8 cellular contexts compared by ENCODE assay signal in the genomic region with DNA sequence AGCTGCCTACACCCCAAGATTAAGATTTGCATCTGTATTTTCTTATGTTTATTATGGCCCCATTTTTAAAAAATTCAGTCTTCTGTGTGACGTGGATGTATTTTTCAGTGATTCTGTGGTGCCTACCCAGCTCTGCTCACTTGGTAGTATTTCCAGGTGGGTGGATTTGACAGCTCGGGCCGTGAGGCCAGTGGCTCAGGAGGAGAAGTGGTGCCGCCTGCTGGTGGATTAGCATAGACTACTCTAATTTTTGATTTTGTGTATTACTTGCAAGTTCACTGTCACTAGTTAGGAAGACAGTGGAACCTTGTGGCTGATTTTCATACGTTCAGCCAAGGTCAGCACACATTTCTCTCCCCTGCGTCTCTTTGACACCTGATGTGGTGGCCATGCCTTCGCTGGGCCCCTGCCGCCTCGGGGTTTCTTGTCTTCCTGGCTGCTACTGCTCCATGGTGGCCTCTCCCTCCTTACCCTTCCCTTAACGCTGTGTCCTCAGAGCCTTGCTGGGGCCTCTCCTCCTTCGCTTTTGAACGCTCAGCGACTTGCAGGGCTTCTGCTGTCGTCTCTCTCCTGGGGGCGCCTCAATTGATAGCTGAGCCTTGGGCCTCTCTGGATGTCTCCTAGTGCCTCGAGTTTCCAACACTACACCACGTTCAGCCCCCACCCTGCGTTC.
A peak's percentile ranks its signal among the peaks of the same experiment; 100 is the strongest.
DNase-seq lines count a peak whose midpoint lies in the region; ATAC-seq and TF ChIP-seq lines count a peak whose summit lies in the region.

No MANE protein-coding gene starts in this region.

- no peak for TF ChIP-seq POLR2A in NB4 (IDR thresholded peaks at IDR 0.05; ENCODE audit: extremely low read depth, insufficient read length)
- TF ChIP-seq POLR2A in prostate gland (IDR thresholded peaks at IDR 0.05): no peak
- TF ChIP-seq POLR2A in vagina (IDR thresholded peaks at IDR 0.05): no peak

- H3K4me3 Mint-ChIP-seq in activated naive CD8-positive, alpha-beta T cell: no peak overlapping the region

- H3K36me3 ChIP-seq in prostate gland (no peaks in the 10 kb centered on the region), vagina (peaks cover 0 to 15% of the 10 kb centered on the region in 2 donors)

- H3K4me1 ChIP-seq in prostate gland (replicated peaks) (no peaks in the 10 kb centered on the region), vagina (no peaks in the 10 kb centered on the region)

- H3K4me3 ChIP-seq in NB4 (ENCODE audit: low read depth, low read length) (no peak overlapping the region), prostate gland (no peak overlapping the region), vagina (no peak overlapping the region)

- H3K27ac Mint-ChIP-seq in activated naive CD8-positive, alpha-beta T cell: peak overlapping the region; percentile 81

- H3K9me3 ChIP-seq in prostate gland (no peaks in the 10 kb centered on the region), vagina (no peaks in the 10 kb centered on the region)

- TF ChIP-seq CTCF in NB4 (IDR thresholded peaks at IDR 0.05; ENCODE audit: low read depth, low read length) (peak; percentile 76), prostate gland (IDR thresholded peaks at IDR 0.05) (peak; percentile 70 to 93 (median 89)), vagina (IDR thresholded peaks at IDR 0.05) (peak; percentile 63 to 82 (median 63))

- H3K27me3 Mint-ChIP-seq in activated naive CD8-positive, alpha-beta T cell: no peaks in the 10 kb centered on the region

- H3K27me3 ChIP-seq in prostate gland (replicated peaks; ENCODE audit: insufficient read depth): no peaks in the 10 kb centered on the region
- no peaks in the 10 kb centered on the region for H3K27me3 ChIP-seq in vagina

- H3K9me3 Mint-ChIP-seq in activated naive CD8-positive, alpha-beta T cell (ENCODE audit: low read depth): no peaks in the 10 kb centered on the region

- 53% methylated on average over 18 of the region's 18 CpGs for WGBS in prostate gland

- peaks cover 22% of the 10 kb centered on the region for H3K4me1 Mint-ChIP-seq in activated naive CD8-positive, alpha-beta T cell (ENCODE audit: low read depth)

- DNase-seq in SHP77 (lab: John Stamatoyannopoulos, UW): peak; percentile 54 to 73
- DNase-seq in SHP77 treated with DMSO at 0.1 percent for 48 hours (lab: John Stamatoyannopoulos, UW): no peak
- DNase-seq in NB4 (ENCODE audit: low read depth): peak; percentile 83
- DNase-seq in T follicular helper cell (ENCODE audit: low read depth): peak; percentile 73
- DNase-seq in Right ventricle myocardium superior: peak; percentile 81
- peak; percentile 84 for DNase-seq in prostate gland (ENCODE audit: low spot score)
- DNase-seq in vagina (ENCODE audit: extremely low spot score in 2 of 2): no peak

- intact Hi-C loops in Right ventricle myocardium superior (cut with DNase I) (loop anchor here (5.0 kb wide), 2 partner anchors 41 to 91 kb away; a partner anchor contains a TSS), prostate gland (cut with DNase I) (loop anchor here (2.0 to 5.0 kb wide), 2 partner anchors 89 to 191 kb away; a partner anchor contains a TSS), vagina (cut with DNase I) (loop anchor here (2.0 kb wide), 1 partner anchor 89 kb away; a partner anchor contains a TSS)

- H3K36me3 Mint-ChIP-seq in activated naive CD8-positive, alpha-beta T cell: peaks cover 11% of the 10 kb centered on the region

- ATAC-seq in Right ventricle myocardium superior (ENCODE audit: poor library complexity): peak; percentile 74

- H3K27ac ChIP-seq in prostate gland (peak overlapping the region; percentile 11 to 39), vagina (no peak overlapping the region)

Comparison
In these comparisons a context has a peak if more than half of its experiments do, and no peak if none do; other contexts are left out.
1. DNase-seq: peak in SHP77 (2 of 2), NB4 (single experiment), T follicular helper cell (single experiment), Right ventricle myocardium superior (single experiment) and prostate gland (single experiment); none in SHP77 treated with DMSO at 0.1 percent for 48 hours (single experiment) and vagina (0 of 2).
2. Peak in every context shown above with its lines, with median percentiles within 50 percentile points of each other: CTCF ChIP-seq.